ENCODE assay signal across 28 cellular contexts in genomic region chr18:64276736-64277135, GRCh38.
A peak's percentile ranks its signal among the peaks of the same experiment; 100 is the strongest.
DNase-seq lines count a peak whose midpoint lies in the region; ATAC-seq, FAIRE-seq and TF ChIP-seq lines count a peak whose summit lies in the region.
"Had no signal": no experiment of that assay in that cellular context is flagged by ENCODE, and none has a peak within 500 bp of the region (broad histone marks: within the 10 kb centered on the region; RNA-seq: fewer than 3 reads in every experiment).

No MANE protein-coding gene starts in this region.

- H3K27me3 ChIP-seq in heart left ventricle (no peaks in the 10 kb centered on the region), right cardiac atrium (ENCODE audit: control insufficient read depth, insufficient read depth) (no peaks in the 10 kb centered on the region)
- H3K27me3 ChIP-seq: BE2C, esophagus muscularis mucosa, Peyer's patch, SJSA1 had no signal

- TF ChIP-seq POLR2A in heart left ventricle (IDR thresholded peaks at IDR 0.05) = no peak

- H3K4me3 ChIP-seq in heart left ventricle = no peak overlapping the region
- H3K4me3 ChIP-seq in astrocyte of the cerebellum (ENCODE audit: low read depth, low read length) = no peak overlapping the region
- H3K4me3 ChIP-seq in right cardiac atrium (ENCODE audit: low read length) = no peak overlapping the region
- H3K4me3 ChIP-seq: esophagus muscularis mucosa, Peyer's patch, SJSA1 had no signal

- DNase-seq in heart left ventricle (peak in 3 of 5 donors; percentile 26 to 36 (median 31)), cardiac septum (ENCODE audit: low spot score) (no peak), astrocyte of the cerebellum (ENCODE audit: low read depth) (peak; percentile 6), right cardiac atrium (peak; percentile 25 to 47 (median 47)), putamen (ENCODE audit: low spot score) (peak; percentile 3), NCI-H2081 treated with DMSO at 0.1 percent for 48 hours (lab: John Stamatoyannopoulos, UW) (no peak), HTR-8/SVneo (ENCODE audit: insufficient read length, low spot score) (no peak)
- DNase-seq: activated CD4-positive, alpha-beta T cell treated with anti-CD3 and anti-CD28 coated beads, Interleukin-2, amount 10 ng/mL, durations not matched to agents 24 days and 14 days; activated CD8-positive, alpha-beta memory T cell treated with anti-CD3 and anti-CD28 coated beads, Interleukin-2, amount 10 ng/mL, durations not matched to agents 7 days and 5 days; activated naive CD4-positive, alpha-beta T cell treated with anti-CD3 and anti-CD28 coated beads, Interleukin-2, amount 10 ng/mL, durations not matched to agents 7 days and 5 days; BE2C; COR-L47; effector CD8-positive, alpha-beta T cell; GF-D8; KBM-7; mesendoderm; NCI-H1436; NCI-H510A treated with DMSO at 0.1 percent for 48 hours; Peyer's patch; WERI-Rb-1 had no signal

- H3K9me3 ChIP-seq in heart left ventricle = peaks cover 0 to 6% (median 0%) of the 10 kb centered on the region in 12 donors
- no peaks in the 10 kb centered on the region for H3K9me3 ChIP-seq in right cardiac atrium (ENCODE audit: control insufficient read depth, low read length)
- H3K9me3 ChIP-seq: BE2C, esophagus muscularis mucosa, Peyer's patch had no signal

- 20 to 48% (median 42%) methylated on average over 5 of the region's 5 CpGs for WGBS in heart left ventricle, 4 donors
- WGBS in right cardiac atrium = 39% methylated on average over 5 of the region's 5 CpGs

- TF ChIP-seq CTCF in heart left ventricle (IDR thresholded peaks at IDR 0.05) (no peak), astrocyte of the cerebellum (IDR thresholded peaks at IDR 0.05; ENCODE audit: low read depth, low read length, missing control alignments) (no peak)

- ATAC-seq in heart left ventricle (peak in 3 of 4 donors; percentile 34 to 89 (median 77)), right cardiac atrium (peak; percentile 90 to 95), GM18519 (IDR thresholded peaks at IDR 0.05; ENCODE audit: low FRiP score, unreplicated experiment) (no peak)
- ATAC-seq: activated CD8-positive, alpha-beta memory T cell treated with anti-CD3 and anti-CD28 coated beads, Interleukin-2, amount 10 ng/mL, durations not matched to agents 7 days and 5 days; stimulated activated effector memory CD8-positive, alpha-beta T cell treated with anti-CD3 and anti-CD28 coated beads, Interleukin-12 subunit alpha, Interleukin-12 subunit beta, amount 100 ng/mL, for 72 hours had no signal

- H3K27ac ChIP-seq in heart left ventricle (peak overlapping the region in 4 of 12 donors; percentile 5 to 32 (median 15)), right cardiac atrium (ENCODE audit: low read length) (no peak overlapping the region)
- H3K27ac ChIP-seq: Peyer's patch, SJSA1, WERI-Rb-1 had no signal

- intact Hi-C loops in heart left ventricle (cut with DNase I) (no loop called here), cardiac septum (cut with DNase I) (loop anchor here (5.0 kb wide), 1 partner anchor 56 kb away; no protein-coding TSS in a partner anchor), right cardiac atrium (cut with DNase I) (no loop called here)

- FAIRE-seq in HTR-8/SVneo (lab: Jason Lieb, UNC) = no peak
- FAIRE-seq: A204.1, astrocyte, frontal cortex, islet of Langerhans had no signal

- H3K4me1 ChIP-seq in heart left ventricle = peaks cover 0 to 12% (median 0%) of the 10 kb centered on the region in 12 donors
- H3K4me1 ChIP-seq in right cardiac atrium (ENCODE audit: control insufficient read depth, insufficient read depth, low read length) = no peaks in the 10 kb centered on the region
- H3K4me1 ChIP-seq: BE2C, esophagus muscularis mucosa, SJSA1 had no signal

- no peaks in the 10 kb centered on the region for H3K36me3 ChIP-seq in heart left ventricle
- H3K36me3 ChIP-seq: BE2C, esophagus muscularis mucosa, Peyer's patch, SJSA1, WERI-Rb-1 had no signal

- in situ Hi-C loops in astrocyte of the cerebellum (cut with HindIII; ENCODE audit: low sequenced_read_pairs) = no loop called here

Comparison
In these comparisons a context has a peak if more than half of its experiments do, and no peak if none do; other contexts are left out.
1. DNase-seq: peak in heart left ventricle (3 of 5), astrocyte of the cerebellum (single experiment), right cardiac atrium (3 of 3) and putamen (single experiment); none in cardiac septum (single experiment), NCI-H2081 treated with DMSO at 0.1 percent for 48 hours (single experiment) and HTR-8/SVneo (single experiment).